Comparison of ENCODE assay signal across 20 cellular contexts in the genomic region with DNA sequence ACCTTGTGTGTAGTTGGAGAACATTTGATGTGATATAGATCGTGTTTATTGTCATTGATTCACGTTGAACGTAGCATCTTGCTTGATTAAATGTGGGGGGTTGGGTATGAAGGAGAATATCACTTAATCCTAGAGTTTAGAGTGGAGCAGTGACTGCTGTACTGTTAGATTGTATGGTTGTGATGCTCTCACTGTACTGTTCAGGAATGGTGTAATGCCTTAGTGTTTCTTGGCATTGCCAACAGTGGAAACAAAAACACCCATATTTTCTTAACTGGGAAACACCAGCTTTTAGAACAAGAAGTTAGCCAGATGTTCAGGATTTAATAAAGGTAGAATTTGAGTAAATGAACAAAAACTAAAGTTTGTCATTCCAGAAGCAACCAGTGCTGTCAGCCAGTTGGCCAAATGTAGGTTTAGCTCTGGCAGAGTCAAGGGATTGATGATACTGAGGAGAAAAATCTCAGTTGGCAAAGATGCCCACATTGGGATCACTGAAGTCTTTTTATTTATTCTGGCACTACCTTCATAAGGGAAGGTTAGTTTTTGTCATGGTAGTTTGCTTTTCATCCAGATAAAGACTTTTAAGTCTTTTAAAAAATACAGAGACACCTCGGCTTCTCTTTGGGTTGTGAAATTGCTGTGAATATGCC.
"Had no signal": no experiment of that assay in that cellular context is flagged by ENCODE, and none has a peak within 500 bp of the region (broad histone marks: within the 10 kb centered on the region; RNA-seq: fewer than 3 reads in every experiment).

No MANE protein-coding gene starts in this region.

- H3K27me3 ChIP-seq: dorsolateral prefrontal cortex, neutrophil, transverse colon had no signal

- H3K27ac Mint-ChIP-seq: activated CD4-positive, alpha-beta memory T cell treated with anti-CD3 and anti-CD28 coated beads, Interleukin-2, amount 10 ng/mL, durations not matched to agents 7 days and 5 days; endodermal cell; stimulated activated naive B cell treated with anti-CD40 and anti-IgM and Interleukin-4, amounts not matched to agents 10 μg/mL and 1 μg/mL and 100 μg/mL, for 72 hours; T-helper 17 cell had no signal

- H3K27me3 Mint-ChIP-seq: activated CD4-positive, alpha-beta memory T cell treated with anti-CD3 and anti-CD28 coated beads, Interleukin-2, amount 10 ng/mL, durations not matched to agents 7 days and 5 days; stimulated activated naive B cell treated with anti-CD40 and anti-IgM and Interleukin-4, amounts not matched to agents 10 μg/mL and 1 μg/mL and 100 μg/mL, for 72 hours; T-helper 17 cell had no signal

- H3K9me3 Mint-ChIP-seq: activated CD4-positive, alpha-beta memory T cell treated with anti-CD3 and anti-CD28 coated beads, Interleukin-2, amount 10 ng/mL, durations not matched to agents 7 days and 5 days; endodermal cell; natural killer cell had no signal

- H3K9me3 ChIP-seq: mucosa of descending colon, neutrophil, transverse colon had no signal

- H3K4me3 ChIP-seq: dorsolateral prefrontal cortex, mucosa of descending colon, skin epidermis, transverse colon had no signal

- H3K4me3 Mint-ChIP-seq: activated CD4-positive, alpha-beta memory T cell treated with anti-CD3 and anti-CD28 coated beads, Interleukin-2, amount 10 ng/mL, durations not matched to agents 7 days and 5 days; endodermal cell; natural killer cell; stimulated activated naive B cell treated with anti-CD40 and anti-IgM and Interleukin-4, amounts not matched to agents 10 μg/mL and 1 μg/mL and 100 μg/mL, for 72 hours; T-helper 17 cell had no signal

- H3K36me3 ChIP-seq: transverse colon, WERI-Rb-1 had no signal

- ATAC-seq: activated naive CD4-positive, alpha-beta T cell treated with anti-CD3 and anti-CD28 coated beads, Interleukin-2, amount 50 U/mL, for 72 hours; mucosa of descending colon; natural killer cell; stimulated activated naive B cell treated with anti-CD40 and anti-IgM and Interleukin-4, amounts not matched to agents 10 μg/mL and 1 μg/mL and 100 μg/mL, for 72 hours; T-helper 17 cell had no signal

- DNase-seq: activated CD4-positive, alpha-beta memory T cell treated with anti-CD3 and anti-CD28 coated beads, Interleukin-2, amount 10 ng/mL, durations not matched to agents 7 days and 5 days; activated CD4-positive, alpha-beta T cell treated with anti-CD3 and anti-CD28 coated beads for 4 hours; activated gamma-delta T cell; activated T-cell treated with anti-CD3 and anti-CD28 coated beads, Interleukin-2, amount 50 U/mL, for 48 hours; dorsolateral prefrontal cortex; islet precursor cell; mucosa of descending colon; natural killer cell; retina; stimulated activated CD4-positive, alpha-beta T cell treated with anti-CD3 and anti-CD28 coated beads, Interleukin-15, amount 100 ng/mL, for 24 hours; stimulated activated CD4-positive, alpha-beta T cell treated with anti-CD3 and anti-CD28 coated beads, Interleukin-4, amount 100 ng/mL, for 1 hour; stimulated activated naive B cell treated with anti-CD40 and anti-IgM and Interleukin-4, amounts not matched to agents 10 μg/mL and 1 μg/mL and 100 μg/mL, for 72 hours; substantia nigra; T-helper 17 cell; transverse colon; WERI-Rb-1 had no signal
